ENCODE assay signal across 8 cellular contexts in genomic region chr7:47991741-47992311, GRCh38. TPM values are rescaled to one million over a fixed set of nuclear protein-coding genes. Genes with fewer than 3 reads are reported as not detected.
DNase-seq lines count a peak whose midpoint lies in the region; ATAC-seq and TF ChIP-seq lines count a peak whose summit lies in the region.

No MANE protein-coding gene starts in this region.

- no peaks in the 10 kb centered on the region for H4K20me1 ChIP-seq in SU-DHL-6 (ENCODE audit: low read depth, low read length)

- 9% methylated on average over 23 of the region's 26 CpGs for WGBS in prostate gland

- no peaks in the 10 kb centered on the region for H3K9me2 ChIP-seq in SU-DHL-6 (replicated peaks; ENCODE audit: insufficient read depth, low read length)

- H3K9me3 ChIP-seq in HUES6 (ENCODE audit: control insufficient read depth, insufficient read depth, low read depth, low read length) (no peaks in the 10 kb centered on the region), SU-DHL-6 (ENCODE audit: insufficient read depth, low read length) (no peaks in the 10 kb centered on the region), prostate gland (no peaks in the 10 kb centered on the region)

- TF ChIP-seq CTCF in SU-DHL-6 (IDR thresholded peaks at IDR 0.05; ENCODE audit: insufficient read depth, low read length, poor library complexity, severe bottlenecking) (peak; percentile 86), prostate gland (IDR thresholded peaks at IDR 0.05) (peak in 2 of 4 experiments; percentile 40 to 54)

- H3K4me3 ChIP-seq in HUES6 (ENCODE audit: low read depth, low read length): peak overlapping the region; percentile 58
- H3K4me3 ChIP-seq in SU-DHL-6 (ENCODE audit: insufficient read depth, low read length, poor library complexity, severe bottlenecking): peak overlapping the region; percentile 48
- H3K4me3 ChIP-seq in prostate gland: peak overlapping the region; percentile 8 to 16

- peaks cover 10% of the 10 kb centered on the region for H3K9me3 Mint-ChIP-seq in activated naive CD8-positive, alpha-beta T cell treated with anti-CD3 and anti-CD28 coated beads, Interleukin-2, amount 50 U/mL, for 24 hours

- H3K4me3 Mint-ChIP-seq in activated naive CD8-positive, alpha-beta T cell treated with anti-CD3 and anti-CD28 coated beads, Interleukin-2, amount 50 U/mL, for 24 hours: peak overlapping the region; percentile 88

- TF ChIP-seq POLR2A in prostate gland (IDR thresholded peaks at IDR 0.05): no peak

- H3K36me3 ChIP-seq in HUES6 (ENCODE audit: control insufficient read depth, insufficient read depth, low read length) (no peaks in the 10 kb centered on the region), SU-DHL-6 (ENCODE audit: low read length) (no peaks in the 10 kb centered on the region), prostate gland (no peaks in the 10 kb centered on the region)

- DNase-seq in DMS53 treated with DMSO at 0.1 percent for 48 hours (lab: John Stamatoyannopoulos, UW; ENCODE audit: unreplicated experiment): peak; percentile 93
- DNase-seq in activated naive CD8-positive, alpha-beta T cell treated with anti-CD3 and anti-CD28 coated beads, Interleukin-2, amount 50 U/mL, for 24 hours: peak; percentile 89
- DNase-seq in left cardiac atrium: peak; percentile 91
- DNase-seq in prostate gland (ENCODE audit: low spot score): peak; percentile 29
- peak; percentile 90 for DNase-seq in ureter (ENCODE audit: low spot score)

- peak overlapping the region; percentile 91 for H3K27ac Mint-ChIP-seq in activated naive CD8-positive, alpha-beta T cell treated with anti-CD3 and anti-CD28 coated beads, Interleukin-2, amount 50 U/mL, for 24 hours

- no peaks in the 10 kb centered on the region for H3K36me3 Mint-ChIP-seq in activated naive CD8-positive, alpha-beta T cell treated with anti-CD3 and anti-CD28 coated beads, Interleukin-2, amount 50 U/mL, for 24 hours (ENCODE audit: low read depth)

- H3K27me3 ChIP-seq in HUES6 (ENCODE audit: control insufficient read depth, insufficient read depth, low read length) (no peaks in the 10 kb centered on the region), SU-DHL-6 (ENCODE audit: low read length) (no peaks in the 10 kb centered on the region), prostate gland (replicated peaks; ENCODE audit: insufficient read depth) (no peaks in the 10 kb centered on the region)

- ATAC-seq in GM21447 (IDR thresholded peaks at IDR 0.05; ENCODE audit: unreplicated experiment) (peak; percentile 99), left cardiac atrium (peak; percentile 99 to 100)
- ATAC-seq in activated naive CD8-positive, alpha-beta T cell treated with anti-CD3 and anti-CD28 coated beads, Interleukin-2, amount 50 U/mL, for 24 hours: peak; percentile 98

- peak overlapping the region; percentile 63 for H3K4me2 ChIP-seq in SU-DHL-6 (ENCODE audit: low read depth, low read length, poor library complexity, severe bottlenecking)

- H3K27me3 Mint-ChIP-seq in activated naive CD8-positive, alpha-beta T cell treated with anti-CD3 and anti-CD28 coated beads, Interleukin-2, amount 50 U/mL, for 24 hours: no peaks in the 10 kb centered on the region

- H3K27ac ChIP-seq in HUES6 (ENCODE audit: low read depth, low read length) (peak overlapping the region; percentile 58; the same call in 1 of the 2 replicates), SU-DHL-6 (ENCODE audit: low read depth, low read length) (peak overlapping the region; percentile 46), prostate gland (no peak overlapping the region)

- no peaks in the 10 kb centered on the region for H3F3A ChIP-seq in SU-DHL-6 (ENCODE audit: insufficient read depth)

- peak overlapping the region; percentile 93 for H2AFZ ChIP-seq in SU-DHL-6 (ENCODE audit: low read depth, low read length, severe bottlenecking)

- H3K79me2 ChIP-seq in SU-DHL-6 (ENCODE audit: insufficient read depth, low read length): no peaks in the 10 kb centered on the region

- H3K9ac ChIP-seq in HUES6 (ENCODE audit: low read length) (peak overlapping the region; percentile 72), SU-DHL-6 (ENCODE audit: low read length) (peak overlapping the region; percentile 52)

- peaks cover 18% of the 10 kb centered on the region for H3K4me1 Mint-ChIP-seq in activated naive CD8-positive, alpha-beta T cell treated with anti-CD3 and anti-CD28 coated beads, Interleukin-2, amount 50 U/mL, for 24 hours

- peaks cover 12% of the 10 kb centered on the region for H3K4me1 ChIP-seq in HUES6 (ENCODE audit: control insufficient read depth, insufficient read depth, low read length)
- peaks cover 3% of the 10 kb centered on the region for H3K4me1 ChIP-seq in prostate gland (replicated peaks)

- intact Hi-C loops in left cardiac atrium (cut with DNase I) (loop anchor here (1.0 to 5.0 kb wide), 2 partner anchors 118 to 120 kb away; no protein-coding TSS in a partner anchor), prostate gland (cut with DNase I) (loop anchor here (5.0 kb wide), 1 partner anchor 120 kb away; no protein-coding TSS in a partner anchor)

RNA-seq across cellular contexts. Expression of gene HUS1, which starts 12.4 kb away (rescaled TPM):
- 10 to 100 TPM; 27.2 to 28.4 TPM for total RNA-seq in left cardiac atrium
- total RNA-seq in prostate gland: 10 to 100 TPM; 26.1 to 43.1 TPM
- 43.1 TPM for total RNA-seq in ureter

RNA-seq across cellular contexts. Expression of gene SUN3, which starts 37.1 kb away (rescaled TPM):
- total RNA-seq in left cardiac atrium (not detected), prostate gland (1 to 10 TPM in 1 of 2 donors, not detected in 1; 4.5 TPM), ureter (not detected)

RNA-seq across cellular contexts. Expression of gene C7orf57, which starts 43.5 kb away (rescaled TPM):
- under 1 TPM in 1 of 2 donors, not detected in 1; 0.12 TPM for total RNA-seq in left cardiac atrium
- total RNA-seq in prostate gland: under 1 TPM in 1 of 2 donors, not detected in 1; 0.34 TPM
- total RNA-seq in ureter: 0.42 TPM

RNA-seq across cellular contexts. Expression of gene PKD1L1, which starts 43.6 kb away (rescaled TPM):
- 1 to 10 TPM in 1 of 2 donors, under 1 TPM in 1; 0.68 to 1.8 TPM for total RNA-seq in left cardiac atrium
- total RNA-seq in prostate gland: 10 to 100 TPM in 1 of 2 donors, under 1 TPM in 1; 0.59 to 40.9 TPM
- 5.9 TPM for total RNA-seq in ureter

Comparison
In these comparisons a context has a peak if more than half of its experiments do, and no peak if none do; other contexts are left out.
1. DNase-seq: peak in every context shown above with its lines; median percentile 93 in DMS53 treated with DMSO at 0.1 percent for 48 hours; 91 in left cardiac atrium; 90 in ureter; 89 in activated naive CD8-positive, alpha-beta T cell treated with anti-CD3 and anti-CD28 coated beads, Interleukin-2, amount 50 U/mL, for 24 hours; 29 in prostate gland.
2. H3K27ac ChIP-seq: peak in HUES6 (single experiment) and SU-DHL-6 (single experiment); none in prostate gland (0 of 2).
3. Peak in every context shown above with its lines, with median percentiles within 50 percentile points of each other: ATAC-seq and H3K4me3 ChIP-seq.